In genomic region chr7:133345690-133346421, GRCh38 we compare ENCODE assay signal across 20 cellular contexts.
"Had no signal": no experiment of that assay in that cellular context is flagged by ENCODE, and none has a peak within 500 bp of the region (broad histone marks: within the 10 kb centered on the region; RNA-seq: fewer than 3 reads in every experiment).

No MANE protein-coding gene starts in this region.

- H3K4me3 ChIP-seq: coronary artery, esophagus muscularis mucosa, prostate gland, upper lobe of right lung had no signal

- ATAC-seq: left lobe of liver; naive thymus-derived CD8-positive, alpha-beta T cell; stimulated activated naive CD8-positive, alpha-beta T cell treated with anti-CD3 and anti-CD28 coated beads, Interleukin-15, Interleukin-2, amounts not matched to agents 100 U/mL and 50 U/mL, for 24 hours; upper lobe of right lung had no signal

- FAIRE-seq: frontal cortex, TTC549 had no signal

- H3K36me3 ChIP-seq: esophagus muscularis mucosa, prostate gland, upper lobe of right lung had no signal

- H3K27me3 Mint-ChIP-seq: activated B cell treated with CpG ODN at 0.5 μM for 24 hours; activated naive CD4-positive, alpha-beta T cell treated with anti-CD3 and anti-CD28 coated beads, Interleukin-2, amount 10 ng/mL, durations not matched to agents 7 days and 5 days; naive thymus-derived CD8-positive, alpha-beta T cell had no signal

- H3K4me3 Mint-ChIP-seq: activated B cell treated with CpG ODN at 0.5 μM for 24 hours; activated naive CD4-positive, alpha-beta T cell treated with anti-CD3 and anti-CD28 coated beads, Interleukin-2, amount 10 ng/mL, durations not matched to agents 7 days and 5 days; mesothelial cell of epicardium; naive thymus-derived CD8-positive, alpha-beta T cell had no signal

- H3K4me1 ChIP-seq: esophagus muscularis mucosa, prostate gland, upper lobe of right lung had no signal

- H3K27ac Mint-ChIP-seq: activated B cell treated with CpG ODN at 0.5 μM for 24 hours; activated naive CD4-positive, alpha-beta T cell treated with anti-CD3 and anti-CD28 coated beads, Interleukin-2, amount 10 ng/mL, durations not matched to agents 7 days and 5 days; mesothelial cell of epicardium; naive thymus-derived CD8-positive, alpha-beta T cell had no signal

- H3K4me1 Mint-ChIP-seq: activated naive CD4-positive, alpha-beta T cell treated with anti-CD3 and anti-CD28 coated beads, Interleukin-2, amount 10 ng/mL, durations not matched to agents 7 days and 5 days; mesothelial cell of epicardium had no signal

- DNase-seq: activated B cell treated with CpG ODN at 0.5 μM for 24 hours; activated CD4-positive, alpha-beta T cell treated with anti-CD3 and anti-CD28 coated beads for 4 hours; activated CD4-positive, alpha-beta T cell treated with anti-CD3 and anti-CD28 coated beads, Interleukin-2, amount 50 U/mL, for 48 hours; activated naive CD4-positive, alpha-beta T cell treated with anti-CD3 and anti-CD28 coated beads, Interleukin-2, amount 10 ng/mL, durations not matched to agents 7 days and 5 days; activated T-cell treated with anti-CD3 and anti-CD28 coated beads, Interleukin-2, amount 50 U/mL, for 48 hours; amygdala; cerebellar nuclear complex; hippocampal formation; naive thymus-derived CD8-positive, alpha-beta T cell; stimulated activated CD4-positive, alpha-beta T cell treated with anti-CD3 and anti-CD28 coated beads, Interleukin-4, amount 100 ng/mL, for 24 hours; stimulated activated naive CD8-positive, alpha-beta T cell treated with anti-CD3 and anti-CD28 coated beads, Interleukin-15, Interleukin-2, amounts not matched to agents 100 U/mL and 50 U/mL, for 24 hours; T-helper 1 cell; upper lobe of right lung had no signal

- H3K27me3 ChIP-seq: esophagus muscularis mucosa, upper lobe of right lung had no signal

- H3K9me3 ChIP-seq: prostate gland had no signal

- H3K27ac ChIP-seq: coronary artery, esophagus muscularis mucosa, prostate gland, upper lobe of right lung had no signal
